1 cellular context compared by ENCODE assay signal in genomic region chr6:15948930-15949900, GRCh38.
TF ChIP-seq lines count a peak whose summit lies in the region.

No MANE protein-coding gene starts in this region.

TF ChIP-seq in HEK293, 187 proteins besides CTCF, POLR2A, EP300 and RAD21 (continued from another document and continues in another):
- TF ChIP-seq ZBTB11 (tag by site-specific recombination; conservative IDR thresholded peaks at IDR 0.05; ENCODE audit: low read depth): no peak
- 0 out of 2 replicates have a peak, but pooled peaks have one; percentile 43 for TF ChIP-seq ZNF600 (tag by site-specific recombination; IDR thresholded peaks at IDR 0.05)
- peak; percentile 90 for TF ChIP-seq KLF10 (tag by site-specific recombination; IDR thresholded peaks at IDR 0.05)
- TF ChIP-seq ZSCAN5A (tag by site-specific recombination; IDR thresholded peaks at IDR 0.05): no peak
- no peak for TF ChIP-seq ZNF280C (tag by site-specific recombination; IDR thresholded peaks at IDR 0.05)
- TF ChIP-seq ZNF16 (tag by site-specific recombination; IDR thresholded peaks at IDR 0.05; ENCODE audit: low read depth): no peak
- TF ChIP-seq ZNF140 (tag by site-specific recombination; IDR thresholded peaks at IDR 0.05): no peak
- TF ChIP-seq ZIC2 (tag by site-specific recombination; IDR thresholded peaks at IDR 0.05): peak; percentile 49
- no peak for TF ChIP-seq ZNF169 (tag by site-specific recombination; IDR thresholded peaks at IDR 0.05)
- peak; percentile 94 for TF ChIP-seq ZNF18 (tag by site-specific recombination; IDR thresholded peaks at IDR 0.05)
- TF ChIP-seq ZNF211 (tag by site-specific recombination; IDR thresholded peaks at IDR 0.05; ENCODE audit: low read depth): no peak
- no peak; the same call in 1 of the 2 replicates for TF ChIP-seq ZNF768 (tag by site-specific recombination; IDR thresholded peaks at IDR 0.05)
- no peak for TF ChIP-seq ZNF704 (tag by site-specific recombination; IDR thresholded peaks at IDR 0.05)
- peak; percentile 41; the same call in 1 of the 2 replicates for TF ChIP-seq REST (tag by site-specific recombination; IDR thresholded peaks at IDR 0.05)
- TF ChIP-seq KLF9 (tag by site-specific recombination; IDR thresholded peaks at IDR 0.05; ENCODE audit: low read depth): no peak
- peak; percentile 91 for TF ChIP-seq ZNF366 (tag by site-specific recombination; conservative IDR thresholded peaks at IDR 0.05)
- no peak for TF ChIP-seq ZNF747 (tag by site-specific recombination; IDR thresholded peaks at IDR 0.05)
- TF ChIP-seq ZNF529 (tag by site-specific recombination; IDR thresholded peaks at IDR 0.05; ENCODE audit: insufficient replicate concordance): no peak
- no peak for TF ChIP-seq ZNF837 (tag by site-specific recombination; IDR thresholded peaks at IDR 0.05)
- TF ChIP-seq ZNF302 (tag by site-specific recombination; IDR thresholded peaks at IDR 0.05; ENCODE audit: low read depth): no peak
- TF ChIP-seq ZNF513 (tag by site-specific recombination; IDR thresholded peaks at IDR 0.05): no peak
- no peak for TF ChIP-seq ZNF416 (tag by site-specific recombination; IDR thresholded peaks at IDR 0.05)
- TF ChIP-seq KLF8 (tag by site-specific recombination; IDR thresholded peaks at IDR 0.05): peak; percentile 85
- TF ChIP-seq ZNF48 (tag by site-specific recombination; IDR thresholded peaks at IDR 0.05): no peak
- no peak for TF ChIP-seq ZNF473 (tag by site-specific recombination; IDR thresholded peaks at IDR 0.05)
- no peak for TF ChIP-seq ZNF777 (tag by site-specific recombination; IDR thresholded peaks at IDR 0.05; ENCODE audit: borderline replicate concordance)
- no peak for TF ChIP-seq ZNF114 (tag by site-specific recombination; IDR thresholded peaks at IDR 0.05)
- no peak for TF ChIP-seq ZNF623 (tag by site-specific recombination; IDR thresholded peaks at IDR 0.05)
- TF ChIP-seq BCL11B (tag by site-specific recombination; IDR thresholded peaks at IDR 0.05; ENCODE audit: low read depth): no peak
- TF ChIP-seq RBAK (tag by site-specific recombination; IDR thresholded peaks at IDR 0.05): no peak
- peak; percentile 87 for TF ChIP-seq GLIS2 (tag by site-specific recombination; IDR thresholded peaks at IDR 0.05)
- TF ChIP-seq ZNF133 (tag by site-specific recombination; IDR thresholded peaks at IDR 0.05): no peak
- no peak for TF ChIP-seq ZNF426 (tag by site-specific recombination; IDR thresholded peaks at IDR 0.05)
- TF ChIP-seq ZNF112 (tag by site-specific recombination; IDR thresholded peaks at IDR 0.05): no peak
- peak; percentile 34 for TF ChIP-seq ZNF510 (tag by site-specific recombination; IDR thresholded peaks at IDR 0.05; ENCODE audit: insufficient replicate concordance)
- TF ChIP-seq MYNN (tag by site-specific recombination; IDR thresholded peaks at IDR 0.05; ENCODE audit: borderline replicate concordance): no peak
- no peak for TF ChIP-seq ZNF354C (tag by site-specific recombination; IDR thresholded peaks at IDR 0.05; ENCODE audit: borderline replicate concordance, low read depth)
- TF ChIP-seq HOXD13 (CRISPR knock-in tag; IDR thresholded peaks at IDR 0.05; ENCODE audit: borderline replicate concordance): peak; percentile 87
- TF ChIP-seq HOXA7 (CRISPR knock-in tag; IDR thresholded peaks at IDR 0.05; ENCODE audit: borderline replicate concordance): no peak
- no peak for TF ChIP-seq ZNF404 (tag by site-specific recombination; IDR thresholded peaks at IDR 0.05)
- TF ChIP-seq REPIN1 (tag by site-specific recombination; IDR thresholded peaks at IDR 0.05; ENCODE audit: low read depth): no peak
- TF ChIP-seq ZNF280D (tag by site-specific recombination; IDR thresholded peaks at IDR 0.05): no peak
- TF ChIP-seq ZNF175 (tag by site-specific recombination; IDR thresholded peaks at IDR 0.05): no peak
- no peak for TF ChIP-seq ZNF830 (tag by site-specific recombination; IDR thresholded peaks at IDR 0.05; ENCODE audit: low read depth)
- TF ChIP-seq ZSCAN16 (tag by site-specific recombination; IDR thresholded peaks at IDR 0.05): no peak
- no peak for TF ChIP-seq ZNF248 (tag by site-specific recombination; IDR thresholded peaks at IDR 0.05)
- no peak for TF ChIP-seq ZNF488 (tag by site-specific recombination; IDR thresholded peaks at IDR 0.05)
- TF ChIP-seq ZNF341 (tag by site-specific recombination; IDR thresholded peaks at IDR 0.05; ENCODE audit: low read depth): 0 out of 2 replicates have a peak, but pooled peaks have one; percentile 40
